ENCODE assay signal across 10 cellular contexts in genomic region chr18:54718436-54718773, GRCh38.
DNase-seq lines count a peak whose midpoint lies in the region; ATAC-seq, FAIRE-seq and TF ChIP-seq lines count a peak whose summit lies in the region.
"Had no signal": no experiment of that assay in that cellular context is flagged by ENCODE, and none has a peak within 500 bp of the region (broad histone marks: within the 10 kb centered on the region; RNA-seq: fewer than 3 reads in every experiment).

No MANE protein-coding gene starts in this region.

- CTCF ChIA-PET in OCI-LY7 (lab: Charles Lee; ENCODE audit: unreplicated experiment): no interaction called here

- no peak overlapping the region for H3K27ac ChIP-seq in BLaER1
- no peak overlapping the region for H3K27ac ChIP-seq in OCI-LY7 (ENCODE audit: low read depth, low read length, poor library complexity, severe bottlenecking)
- H3K27ac ChIP-seq: C4-2B, gastroesophageal sphincter had no signal

- H3K9ac ChIP-seq in BLaER1 (no peak overlapping the region), mucosa of stomach (ENCODE audit: low read length) (peak overlapping the region; percentile 24)

- H3K79me2 ChIP-seq in OCI-LY7 (ENCODE audit: insufficient read depth, low read depth, low read length): no peaks in the 10 kb centered on the region

- BruUV-seq in OCI-LY7 (replicated peaks; lab: Mats Ljungman, UMichigan): no TSS peak

- intact Hi-C loops in OCI-LY7 (cut with micrococcal nuclease; ENCODE audit: unreplicated experiment): no loop called here
- intact Hi-C loops in posterior vena cava (cut with DNase I): no loop called here

- TF ChIP-seq CTCF in OCI-LY7 (conservative IDR thresholded peaks at IDR 0.05; ENCODE audit: low read length): no peak

- ATAC-seq in GM19463 (IDR thresholded peaks at IDR 0.05; ENCODE audit: unreplicated experiment) (peak; percentile 31), HG03521 (IDR thresholded peaks at IDR 0.05; ENCODE audit: unreplicated experiment) (no peak)
- ATAC-seq: gastroesophageal sphincter had no signal

- 0 out of 2 replicates have a peak overlapping the region, but pooled peaks have one; percentile 55 for H3K4me3 ChIP-seq in BLaER1
- no peak overlapping the region for H3K4me3 ChIP-seq in OCI-LY7 (ENCODE audit: low read depth, low read length, poor library complexity, severe bottlenecking)
- H3K4me3 ChIP-seq in mucosa of stomach (ENCODE audit: low read length): peak overlapping the region; percentile 16
- H3K4me3 ChIP-seq: gastroesophageal sphincter had no signal

- peak overlapping the region; percentile 81 for H3K4me2 ChIP-seq in BLaER1
- peak overlapping the region; percentile 48 for H3K4me2 ChIP-seq in OCI-LY7 (ENCODE audit: low read length)

- H4K20me1 ChIP-seq in BLaER1: no peaks in the 10 kb centered on the region
- no peaks in the 10 kb centered on the region for H4K20me1 ChIP-seq in OCI-LY7 (ENCODE audit: insufficient read depth, low read length)

- no peak for DNase-seq in OCI-LY7 (ENCODE audit: low spot score)
- no peak for DNase-seq in posterior vena cava (ENCODE audit: low spot score)
- no peak for DNase-seq in RCC 7860 (ENCODE audit: low spot score)
- DNase-seq in RKO (ENCODE audit: low spot score): no peak

- no peak for FAIRE-seq in RCC 7860 (lab: Jason Lieb, UNC)

- POLR2A ChIA-PET in OCI-LY7 (lab: Charles Lee): no interaction called here

- H3K4me1 ChIP-seq in BLaER1 (peaks cover 33% of the 10 kb centered on the region), OCI-LY7 (ENCODE audit: insufficient read depth, low read length, poor library complexity, severe bottlenecking) (peaks cover 3% of the 10 kb centered on the region), mucosa of stomach (ENCODE audit: control insufficient read depth, insufficient read depth, low read length) (peaks cover 13% of the 10 kb centered on the region)
- H3K4me1 ChIP-seq: gastroesophageal sphincter had no signal

- no peaks in the 10 kb centered on the region for H3K27me3 ChIP-seq in BLaER1
- H3K27me3 ChIP-seq in mucosa of stomach (ENCODE audit: control insufficient read depth, insufficient read depth, low read length): no peaks in the 10 kb centered on the region

- no peaks in the 10 kb centered on the region for H3K36me3 ChIP-seq in BLaER1
- H3K36me3 ChIP-seq in OCI-LY7 (ENCODE audit: insufficient read depth, low read length): no peaks in the 10 kb centered on the region
- H3K36me3 ChIP-seq in mucosa of stomach (ENCODE audit: control insufficient read depth, insufficient read depth, low read length): no peaks in the 10 kb centered on the region
- H3K36me3 ChIP-seq: gastroesophageal sphincter had no signal

- no peaks in the 10 kb centered on the region for H3K9me2 ChIP-seq in OCI-LY7 (ENCODE audit: insufficient read depth, low read length)

- no peak overlapping the region for H2AFZ ChIP-seq in OCI-LY7 (ENCODE audit: low read length)

- no peaks in the 10 kb centered on the region for H3K9me3 ChIP-seq in BLaER1
- no peaks in the 10 kb centered on the region for H3K9me3 ChIP-seq in OCI-LY7 (ENCODE audit: low read length)
- H3K9me3 ChIP-seq in mucosa of stomach (ENCODE audit: control insufficient read depth, low read length): no peaks in the 10 kb centered on the region
- H3K9me3 ChIP-seq: gastroesophageal sphincter had no signal
